In genomic region chr5:88667187-88668141, GRCh38 we compare ENCODE assay signal across 8 cellular contexts.
DNase-seq lines count a peak whose midpoint lies in the region; ATAC-seq and TF ChIP-seq lines count a peak whose summit lies in the region.

No MANE protein-coding gene starts in this region.

- peak overlapping the region; percentile 80 for H3K27ac ChIP-seq in layer of hippocampus (ENCODE audit: low read depth, low read length)

- no peak overlapping the region for H3K4me3 ChIP-seq in mucosa of descending colon

- CTCF ChIA-PET in Calu3 (lab: Charles Lee): interaction anchor here (0.8 kb wide), 1 partner anchor 11 kb away, joined by 4 read pairs; no protein-coding TSS in a partner anchor
- CTCF ChIA-PET in activated CD4-positive, alpha-beta memory T cell treated with anti-CD3 and anti-CD28 coated beads, Interleukin-2, amount 10 ng/mL, durations not matched to agents 7 days and 5 days (lab: Charles Lee): interaction anchor here (1.1 to 3.8 kb wide), 4 partner anchors 13 to 29 kb away, joined by 4 to 16 read pairs (median 6); no protein-coding TSS in a partner anchor

- H3K4me1 Mint-ChIP-seq in Calu3 (ENCODE audit: low read depth, unreplicated experiment): peaks cover 20% of the 10 kb centered on the region
- H3K4me1 Mint-ChIP-seq in activated CD4-positive, alpha-beta memory T cell treated with anti-CD3 and anti-CD28 coated beads, Interleukin-2, amount 10 ng/mL, durations not matched to agents 7 days and 5 days: peaks cover 31% of the 10 kb centered on the region

- H3K36me3 ChIP-seq in mucosa of descending colon (ENCODE audit: low read depth): no peaks in the 10 kb centered on the region

- TF ChIP-seq CTCF in Calu3 (IDR thresholded peaks at IDR 0.05; ENCODE audit: unreplicated experiment): no peak
- no peak for TF ChIP-seq CTCF in mucosa of descending colon (IDR thresholded peaks at IDR 0.05)

- BruUV-seq in Calu3 (replicated peaks; lab: Mats Ljungman, UMichigan): no TSS peak

- H3K27me3 ChIP-seq in layer of hippocampus (ENCODE audit: control insufficient read depth, insufficient read depth, low read length): no peaks in the 10 kb centered on the region

- peak overlapping the region; percentile 35 for H3K27ac Mint-ChIP-seq in Calu3 (ENCODE audit: unreplicated experiment)
- H3K27ac Mint-ChIP-seq in activated CD4-positive, alpha-beta memory T cell treated with anti-CD3 and anti-CD28 coated beads, Interleukin-2, amount 10 ng/mL, durations not matched to agents 7 days and 5 days: no peak overlapping the region

- DNase-seq in Calu3: no peak
- DNase-seq in activated CD4-positive, alpha-beta memory T cell treated with anti-CD3 and anti-CD28 coated beads, Interleukin-2, amount 10 ng/mL, durations not matched to agents 7 days and 5 days: no peak
- DNase-seq in HUDEP-2 (lab: John Stamatoyannopoulos, UW; ENCODE audit: unreplicated experiment in 76 of 76): no peak
- no peak for DNase-seq in mucosa of descending colon
- no peak for DNase-seq in activated CD4-positive, alpha-beta T cell treated with anti-CD3 and anti-CD28 coated beads for 1 hour

- H3K9me3 Mint-ChIP-seq in Calu3 (ENCODE audit: low read depth, unreplicated experiment): no peaks in the 10 kb centered on the region
- H3K9me3 Mint-ChIP-seq in activated CD4-positive, alpha-beta memory T cell treated with anti-CD3 and anti-CD28 coated beads, Interleukin-2, amount 10 ng/mL, durations not matched to agents 7 days and 5 days: no peaks in the 10 kb centered on the region

- intact Hi-C loops in Calu3 (cut with micrococcal nuclease; ENCODE audit: unreplicated experiment): no loop called here
- intact Hi-C loops in mucosa of descending colon (cut with DNase I, micrococcal nuclease): no loop called here

- no peaks in the 10 kb centered on the region for H3K9me3 ChIP-seq in mucosa of descending colon

- H3K4me1 ChIP-seq in mucosa of descending colon (ENCODE audit: low read depth): peaks cover 5% of the 10 kb centered on the region

- peak; percentile 74 for ATAC-seq in GM19397 (IDR thresholded peaks at IDR 0.05; ENCODE audit: unreplicated experiment)
- ATAC-seq in HG03432 (IDR thresholded peaks at IDR 0.05; ENCODE audit: unreplicated experiment): peak; percentile 75
- no peak for ATAC-seq in mucosa of descending colon

- no peaks in the 10 kb centered on the region for H3K27me3 Mint-ChIP-seq in Calu3 (ENCODE audit: unreplicated experiment)
- H3K27me3 Mint-ChIP-seq in activated CD4-positive, alpha-beta memory T cell treated with anti-CD3 and anti-CD28 coated beads, Interleukin-2, amount 10 ng/mL, durations not matched to agents 7 days and 5 days: peaks cover 91% of the 10 kb centered on the region

- POLR2A ChIA-PET in activated CD4-positive, alpha-beta memory T cell treated with anti-CD3 and anti-CD28 coated beads, Interleukin-2, amount 10 ng/mL, durations not matched to agents 7 days and 5 days (lab: Charles Lee): interaction anchor here (1.0 to 1.2 kb wide), 2 partner anchors 8 to 13 kb away, joined by 3 read pairs; no protein-coding TSS in a partner anchor

- peak overlapping the region; percentile 81 for H3K4me3 Mint-ChIP-seq in Calu3 (ENCODE audit: low read depth, unreplicated experiment)
- peak overlapping the region; percentile 71 for H3K4me3 Mint-ChIP-seq in activated CD4-positive, alpha-beta memory T cell treated with anti-CD3 and anti-CD28 coated beads, Interleukin-2, amount 10 ng/mL, durations not matched to agents 7 days and 5 days

- peaks cover 7% of the 10 kb centered on the region for H3K36me3 Mint-ChIP-seq in Calu3 (ENCODE audit: insufficient read depth, unreplicated experiment)
- no peaks in the 10 kb centered on the region for H3K36me3 Mint-ChIP-seq in activated CD4-positive, alpha-beta memory T cell treated with anti-CD3 and anti-CD28 coated beads, Interleukin-2, amount 10 ng/mL, durations not matched to agents 7 days and 5 days (ENCODE audit: low read depth)
